Comparison of ENCODE assay signal across 8 cellular contexts in the genomic region with DNA sequence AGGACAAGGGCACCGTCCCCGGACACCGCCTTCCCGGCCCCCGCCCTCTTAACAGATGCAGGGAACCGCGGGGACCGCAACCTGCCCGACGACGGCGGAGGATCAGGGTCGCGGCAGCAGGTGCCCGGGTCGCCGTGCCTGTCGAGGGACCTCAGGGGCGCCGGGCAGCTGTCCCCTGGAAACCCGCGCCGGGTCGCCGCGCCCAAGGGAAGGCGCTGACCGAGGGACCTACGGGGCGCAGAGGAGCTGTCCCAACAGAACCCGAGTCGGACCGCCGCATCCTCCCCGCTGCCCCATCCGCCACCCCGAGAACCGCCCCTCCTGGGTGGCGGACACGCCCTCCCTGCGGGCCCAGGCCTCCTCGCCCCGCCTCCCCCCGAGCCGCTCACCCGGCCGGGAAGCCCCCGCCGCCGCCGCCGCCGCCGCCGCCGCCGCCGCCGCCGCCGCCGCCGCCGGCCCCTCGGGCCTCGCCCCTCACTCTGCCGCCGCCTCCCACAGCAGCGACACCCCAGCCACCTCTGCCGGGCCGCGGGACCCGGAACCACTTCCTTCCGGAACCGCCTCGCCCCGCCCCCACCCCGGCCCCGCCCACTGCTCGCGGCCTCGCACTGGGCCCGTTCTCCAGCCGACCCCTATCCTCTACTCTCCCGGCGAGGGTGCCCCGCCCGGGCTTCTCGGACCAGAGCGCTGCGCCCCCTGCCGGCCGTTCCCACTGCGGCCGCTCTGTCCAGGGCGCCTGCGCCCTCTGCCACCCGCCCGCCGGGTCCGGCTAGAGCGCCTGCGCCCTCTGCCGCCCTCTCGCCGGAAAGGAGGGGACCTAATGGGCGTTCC. TPM values are rescaled to one million over a fixed set of nuclear protein-coding genes. Genes with fewer than 3 reads are reported as not detected.
DNase-seq lines count a peak whose midpoint lies in the region; ATAC-seq and TF ChIP-seq lines count a peak whose summit lies in the region.

A gene (minus strand): TSS at position 543 of the 831 bp plus-strand sequence. CDS start 20,797 bp downstream, outside the sequence.

- peak; percentile 92 for DNase-seq in CD1c-positive myeloid dendritic cell (ENCODE audit: extremely low spot score)
- peak; percentile 92 for DNase-seq in NCI-H69 (lab: John Stamatoyannopoulos, UW)
- DNase-seq in activated CD4-positive, alpha-beta T cell treated with anti-CD3 and anti-CD28 coated beads, Interleukin-2, amount 50 U/mL, for 48 hours = peak; percentile 87
- peak; percentile 88 for DNase-seq in lung (ENCODE audit: low spot score)
- DNase-seq in stimulated activated CD4-positive, alpha-beta T cell treated with anti-CD3 and anti-CD28 coated beads, TNF-alpha, amount 100 ng/mL, for 24 hours (ENCODE audit: low read depth in 3 of 3) = peak; percentile 67 to 85 (median 83)

- peak; percentile 65 for TF ChIP-seq CTCF in lung (IDR thresholded peaks at IDR 0.05; ENCODE audit: control extremely low read depth, extremely low read depth)

- H3K9me3 ChIP-seq in duodenal mucosa (ENCODE audit: control insufficient read depth in 1 of 2, low read length in 2 of 2) (no peaks in the 10 kb centered on the region), lung (ENCODE audit: control insufficient read depth in 2 of 2, insufficient read depth in 1 of 2, low read length in 1 of 2) (peaks cover 0 to 2% of the 10 kb centered on the region in 2 donors)

- H3K4me1 ChIP-seq in duodenal mucosa (ENCODE audit: control insufficient read depth in 1 of 2, insufficient read depth in 2 of 2, low read length in 2 of 2) (peaks cover 3 to 4% of the 10 kb centered on the region in 2 donors), lung (ENCODE audit: control insufficient read depth in 2 of 2, insufficient read depth in 2 of 2, low read length in 2 of 2) (peaks cover 0 to 2% of the 10 kb centered on the region in 2 donors)

- H3K36me3 ChIP-seq in duodenal mucosa (ENCODE audit: control insufficient read depth in 1 of 2, insufficient read depth in 2 of 2, low read length in 2 of 2) (no peaks in the 10 kb centered on the region), lung (ENCODE audit: control insufficient read depth in 2 of 2, insufficient read depth in 2 of 2, low read length in 2 of 2) (no peaks in the 10 kb centered on the region)

- H3K27me3 ChIP-seq in duodenal mucosa (ENCODE audit: control insufficient read depth in 1 of 2, insufficient read depth in 2 of 2, low read length in 2 of 2) (no peaks in the 10 kb centered on the region), lung (ENCODE audit: control insufficient read depth, insufficient read depth) (no peaks in the 10 kb centered on the region)

- peak; percentile 87 for ATAC-seq in GM19351 (IDR thresholded peaks at IDR 0.05; ENCODE audit: unreplicated experiment)
- ATAC-seq in HG03520 (IDR thresholded peaks at IDR 0.05; ENCODE audit: unreplicated experiment) = peak; percentile 94
- peak; percentile 95 for ATAC-seq in lung (ENCODE audit: insufficient read depth, low FRiP score)

- H3K27ac ChIP-seq in duodenal mucosa (ENCODE audit: low read depth, low read length) (peak within 1 kb of the TSS; percentile 26), lung (ENCODE audit: low read depth in 1 of 2, low read length in 1 of 2) (peak within 1 kb of the TSS; percentile 72 to 90)

- H3K4me3 ChIP-seq in duodenal mucosa (ENCODE audit: low read depth in 1 of 2, low read length in 2 of 2) = peak within 1 kb of the TSS; percentile 63 to 68
- H3K4me3 ChIP-seq in lung = peak within 1 kb of the TSS; percentile 90

- H3K9ac ChIP-seq in duodenal mucosa (ENCODE audit: low read depth in 1 of 2, low read length in 2 of 2) = peak within 1 kb of the TSS; percentile 54 to 59

- 0 to 25% methylated on average over 11 to 107 of the region's 107 CpGs for WGBS in lung, 2 donors

RNA-seq across cellular contexts. Expression of the gene that starts here (rescaled TPM):
- total RNA-seq in lung = 10 to 100 TPM; 11.2 to 22.4 TPM
- 1 to 10 TPM; 2.5 to 4.4 TPM for polyA plus RNA-seq in lung

Comparison
In these comparisons a context has a peak if more than half of its experiments do, and no peak if none do; other contexts are left out.
1. Peak in every context shown above with its lines: DNase-seq, ATAC-seq, H3K4me3 ChIP-seq and H3K27ac ChIP-seq.